In genomic region chr3:18872466-18872865, GRCh38 we compare ENCODE assay signal across 19 cellular contexts.
DNase-seq lines count a peak whose midpoint lies in the region; ATAC-seq and TF ChIP-seq lines count a peak whose summit lies in the region.
"Had no signal": no experiment of that assay in that cellular context is flagged by ENCODE, and none has a peak within 500 bp of the region (broad histone marks: within the 10 kb centered on the region; RNA-seq: fewer than 3 reads in every experiment).

No MANE protein-coding gene starts in this region.

- intact Hi-C loops in thyroid gland (cut with DNase I), result no loop called here

- peaks cover 68% of the 10 kb centered on the region for H3K4me1 Mint-ChIP-seq in activated T-cell treated with anti-CD3 and anti-CD28 coated beads, Interleukin-2, amount 50 U/mL, for 24 hours (ENCODE audit: low read depth)
- H3K4me1 Mint-ChIP-seq in activated T-cell treated with anti-CD3 and anti-CD28 coated beads, Interleukin-2, amount 50 U/mL, for 4 hours (ENCODE audit: low read depth), result peaks cover 33% of the 10 kb centered on the region
- peaks cover 23% of the 10 kb centered on the region for H3K4me1 Mint-ChIP-seq in activated T-helper 17 cell treated with anti-CD3 and anti-CD28 coated beads, Interleukin-2, amount 50 U/mL, for 72 hours
- H3K4me1 Mint-ChIP-seq: stimulated activated memory B cell treated with anti-CD40 and anti-IgM and Interleukin-4, amounts not matched to agents 10 μg/mL and 1 μg/mL and 100 μg/mL, for 72 hours had no signal

- no peaks in the 10 kb centered on the region for H3K4me1 ChIP-seq in thyroid gland
- H3K4me1 ChIP-seq: A549; BLaER1 treated with 17β-estradiol and CSF1 and Interleukin-3, amounts not matched to agents 10 nM and 100 nM; SJSA1; tibial nerve had no signal

- peak overlapping the region; percentile 2 for H3K27ac Mint-ChIP-seq in activated T-cell treated with anti-CD3 and anti-CD28 coated beads, Interleukin-2, amount 50 U/mL, for 24 hours
- H3K27ac Mint-ChIP-seq in activated T-helper 17 cell treated with anti-CD3 and anti-CD28 coated beads, Interleukin-2, amount 50 U/mL, for 72 hours, result no peak overlapping the region
- H3K27ac Mint-ChIP-seq: activated naive CD4-positive, alpha-beta T cell treated with anti-CD3 and anti-CD28 coated beads for 36 hours; stimulated activated memory B cell treated with anti-CD40 and anti-IgM and Interleukin-4, amounts not matched to agents 10 μg/mL and 1 μg/mL and 100 μg/mL, for 72 hours had no signal

- H3K9me3 ChIP-seq in thyroid gland, result no peaks in the 10 kb centered on the region
- H3K9me3 ChIP-seq: A549; BLaER1 treated with 17β-estradiol and CSF1 and Interleukin-3, amounts not matched to agents 10 nM and 100 nM; SJSA1; tibial nerve had no signal

- 89 to 95% methylated on average over 1 of the region's 1 CpG for WGBS in thyroid gland, 2 donors

- no peak overlapping the region for H3K4me3 ChIP-seq in thyroid gland (replicated peaks in 1 of 3)
- H3K4me3 ChIP-seq: A549; BLaER1 treated with 17β-estradiol and CSF1 and Interleukin-3, amounts not matched to agents 10 nM and 100 nM; SJSA1; tibial nerve had no signal

- no peak overlapping the region for H3K4me3 Mint-ChIP-seq in activated T-cell treated with anti-CD3 and anti-CD28 coated beads, Interleukin-2, amount 50 U/mL, for 24 hours
- no peak overlapping the region for H3K4me3 Mint-ChIP-seq in activated T-cell treated with anti-CD3 and anti-CD28 coated beads, Interleukin-2, amount 50 U/mL, for 4 hours
- no peak overlapping the region for H3K4me3 Mint-ChIP-seq in activated T-helper 17 cell treated with anti-CD3 and anti-CD28 coated beads, Interleukin-2, amount 50 U/mL, for 72 hours
- H3K4me3 Mint-ChIP-seq: activated naive CD4-positive, alpha-beta T cell treated with anti-CD3 and anti-CD28 coated beads for 36 hours; stimulated activated memory B cell treated with anti-CD40 and anti-IgM and Interleukin-4, amounts not matched to agents 10 μg/mL and 1 μg/mL and 100 μg/mL, for 72 hours had no signal

- ATAC-seq in activated T-cell treated with anti-CD3 and anti-CD28 coated beads, Interleukin-2, amount 50 U/mL, for 4 hours, result no peak
- peak; percentile 63 for ATAC-seq in GM21367 (IDR thresholded peaks at IDR 0.05; ENCODE audit: unreplicated experiment)
- peak; percentile 45 for ATAC-seq in HG03469 (IDR thresholded peaks at IDR 0.05; ENCODE audit: unreplicated experiment)
- peak; percentile 52 for ATAC-seq in activated T-helper 17 cell treated with anti-CD3 and anti-CD28 coated beads, Interleukin-2, amount 50 U/mL, for 72 hours (replicated peaks)
- ATAC-seq: stimulated activated memory B cell treated with anti-CD40 and anti-IgM and Interleukin-4, amounts not matched to agents 10 μg/mL and 1 μg/mL and 100 μg/mL, for 72 hours had no signal

- TF ChIP-seq CTCF in thyroid gland (IDR thresholded peaks at IDR 0.05), result no peak

- H3K36me3 Mint-ChIP-seq in activated T-cell treated with anti-CD3 and anti-CD28 coated beads, Interleukin-2, amount 50 U/mL, for 24 hours (ENCODE audit: low read depth), result peaks cover 2% of the 10 kb centered on the region
- no peaks in the 10 kb centered on the region for H3K36me3 Mint-ChIP-seq in activated T-cell treated with anti-CD3 and anti-CD28 coated beads, Interleukin-2, amount 50 U/mL, for 4 hours (ENCODE audit: insufficient read depth)
- H3K36me3 Mint-ChIP-seq in activated T-helper 17 cell treated with anti-CD3 and anti-CD28 coated beads, Interleukin-2, amount 50 U/mL, for 72 hours (ENCODE audit: low read depth), result no peaks in the 10 kb centered on the region
- H3K36me3 Mint-ChIP-seq: stimulated activated memory B cell treated with anti-CD40 and anti-IgM and Interleukin-4, amounts not matched to agents 10 μg/mL and 1 μg/mL and 100 μg/mL, for 72 hours had no signal

- H3K27me3 ChIP-seq in thyroid gland, result no peaks in the 10 kb centered on the region
- H3K27me3 ChIP-seq: BLaER1 treated with 17β-estradiol and CSF1 and Interleukin-3, amounts not matched to agents 10 nM and 100 nM; SJSA1; tibial nerve had no signal

- TF ChIP-seq POLR2A in thyroid gland (IDR thresholded peaks at IDR 0.05), result no peak

- H3K27me3 Mint-ChIP-seq in activated T-cell treated with anti-CD3 and anti-CD28 coated beads, Interleukin-2, amount 50 U/mL, for 24 hours, result no peaks in the 10 kb centered on the region
- H3K27me3 Mint-ChIP-seq in activated T-cell treated with anti-CD3 and anti-CD28 coated beads, Interleukin-2, amount 50 U/mL, for 4 hours (ENCODE audit: low read depth), result no peaks in the 10 kb centered on the region
- H3K27me3 Mint-ChIP-seq in activated T-helper 17 cell treated with anti-CD3 and anti-CD28 coated beads, Interleukin-2, amount 50 U/mL, for 72 hours, result no peaks in the 10 kb centered on the region

- no peak overlapping the region for H3K27ac ChIP-seq in thyroid gland
- H3K27ac ChIP-seq: A549; BLaER1 treated with 17β-estradiol and CSF1 and Interleukin-3, amounts not matched to agents 10 nM and 100 nM; SJSA1; tibial nerve had no signal

- H3K9me3 Mint-ChIP-seq in activated T-cell treated with anti-CD3 and anti-CD28 coated beads, Interleukin-2, amount 50 U/mL, for 24 hours, result peaks cover 8% of the 10 kb centered on the region
- no peaks in the 10 kb centered on the region for H3K9me3 Mint-ChIP-seq in activated T-cell treated with anti-CD3 and anti-CD28 coated beads, Interleukin-2, amount 50 U/mL, for 4 hours
- no peaks in the 10 kb centered on the region for H3K9me3 Mint-ChIP-seq in activated T-helper 17 cell treated with anti-CD3 and anti-CD28 coated beads, Interleukin-2, amount 50 U/mL, for 72 hours
- H3K9me3 Mint-ChIP-seq: activated naive CD4-positive, alpha-beta T cell treated with anti-CD3 and anti-CD28 coated beads for 36 hours had no signal

- DNase-seq in activated T-cell treated with anti-CD3 and anti-CD28 coated beads, Interleukin-2, amount 50 U/mL, for 24 hours, result no peak
- DNase-seq in activated T-cell treated with anti-CD3 and anti-CD28 coated beads, Interleukin-2, amount 50 U/mL, for 4 hours, result no peak
- DNase-seq in thyroid gland, result no peak
- no peak for DNase-seq in DMS53 treated with DMSO at 0.1 percent for 48 hours (lab: John Stamatoyannopoulos, UW; ENCODE audit: unreplicated experiment)
- no peak for DNase-seq in NCI-H146 (lab: John Stamatoyannopoulos, UW)
- DNase-seq: activated CD4-positive, CD25-positive, alpha-beta regulatory T cell treated with anti-CD3 and anti-CD28 coated beads, Interleukin-2, amount 50 U/mL, for 72 hours; activated naive CD4-positive, alpha-beta T cell treated with anti-CD3 and anti-CD28 coated beads for 36 hours; head of caudate nucleus; MV-4-11; NCI-H2029; retina had no signal

- H3K36me3 ChIP-seq in thyroid gland, result no peaks in the 10 kb centered on the region
- H3K36me3 ChIP-seq: BLaER1 treated with 17β-estradiol and CSF1 and Interleukin-3, amounts not matched to agents 10 nM and 100 nM; SJSA1; tibial nerve had no signal

Comparison
In these comparisons a context has a peak if more than half of its experiments do, and no peak if none do; other contexts are left out.
1. ATAC-seq: peak in GM21367 (single experiment), HG03469 (single experiment) and activated T-helper 17 cell treated with anti-CD3 and anti-CD28 coated beads, Interleukin-2, amount 50 U/mL, for 72 hours (single experiment); none in activated T-cell treated with anti-CD3 and anti-CD28 coated beads, Interleukin-2, amount 50 U/mL, for 4 hours (0 of 2).